In the genomic region with DNA sequence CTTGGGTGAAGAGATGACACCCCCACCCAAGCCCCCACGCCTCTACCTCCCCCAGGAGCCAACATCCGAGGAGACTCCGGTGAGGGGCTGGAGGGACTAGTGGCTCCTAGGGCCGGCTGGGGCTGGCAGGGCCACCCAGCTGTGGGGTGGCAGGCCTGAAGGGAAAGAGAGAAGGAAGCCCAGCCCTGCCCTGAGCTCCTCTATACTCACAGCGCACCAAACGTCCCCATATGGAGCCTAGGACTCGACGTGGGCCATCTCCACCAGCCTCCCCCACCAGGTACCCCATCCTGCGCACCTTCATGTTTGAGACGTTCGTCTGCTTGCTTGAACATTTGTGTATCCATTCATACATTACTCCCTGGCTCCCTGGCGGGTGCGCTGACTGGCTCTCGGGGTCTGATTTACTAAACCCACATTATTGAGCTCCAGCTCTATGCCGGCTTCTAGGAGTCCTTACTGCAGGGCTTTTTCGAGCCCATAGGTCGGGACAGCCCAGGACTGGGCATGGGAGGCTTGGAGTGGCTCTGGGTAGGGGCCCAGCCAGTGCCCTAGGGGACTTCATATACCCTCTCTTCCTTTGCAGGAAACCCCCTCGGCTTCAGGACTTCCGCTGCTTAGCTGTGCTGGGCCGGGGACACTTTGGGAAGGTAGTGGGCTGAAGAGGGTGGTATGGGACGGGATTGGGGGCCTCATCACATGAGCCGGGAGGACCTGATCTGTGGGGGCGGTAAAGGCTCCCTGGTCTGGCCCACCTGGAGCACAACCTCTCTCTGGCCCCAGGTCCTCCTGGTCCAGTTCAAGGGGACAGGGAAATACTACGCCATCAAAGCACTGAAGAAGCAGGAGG, we compare ENCODE assay signal across 18 cellular contexts. TPM values are rescaled to one million over a fixed set of nuclear protein-coding genes. Genes with fewer than 3 reads are reported as not detected.
A peak's percentile ranks its signal among the peaks of the same experiment; 100 is the strongest.
DNase-seq lines count a peak whose midpoint lies in the region; ATAC-seq and TF ChIP-seq lines count a peak whose summit lies in the region.
"Had no signal": no experiment of that assay in that cellular context is flagged by ENCODE, and none has a peak within 500 bp of the region (broad histone marks: within the 10 kb centered on the region; RNA-seq: fewer than 3 reads in every experiment).

No MANE protein-coding gene starts in this region.

- H3K4me1 ChIP-seq in gastrocnemius medialis, result no peaks in the 10 kb centered on the region

- no peak overlapping the region for H3K27ac Mint-ChIP-seq in activated naive CD4-positive, alpha-beta T cell treated with anti-CD3 and anti-CD28 coated beads, Interleukin-2, amount 10 ng/mL, durations not matched to agents 7 days and 5 days
- no peak overlapping the region for H3K27ac Mint-ChIP-seq in CD14-positive monocyte
- no peak overlapping the region for H3K27ac Mint-ChIP-seq in natural killer cell

- no peaks in the 10 kb centered on the region for H3K27me3 Mint-ChIP-seq in activated naive CD4-positive, alpha-beta T cell treated with anti-CD3 and anti-CD28 coated beads, Interleukin-2, amount 10 ng/mL, durations not matched to agents 7 days and 5 days
- peaks cover 0 to 1% (median 0%) of the 10 kb centered on the region in 3 donors for H3K27me3 Mint-ChIP-seq in CD14-positive monocyte (ENCODE audit: low read depth in 3 of 3)
- no peaks in the 10 kb centered on the region for H3K27me3 Mint-ChIP-seq in natural killer cell (ENCODE audit: low read depth in 2 of 2)

- H3K36me3 Mint-ChIP-seq in activated naive CD4-positive, alpha-beta T cell treated with anti-CD3 and anti-CD28 coated beads, Interleukin-2, amount 10 ng/mL, durations not matched to agents 7 days and 5 days, result no peaks in the 10 kb centered on the region
- peaks cover 0 to 2% of the 10 kb centered on the region in 2 donors for H3K36me3 Mint-ChIP-seq in CD14-positive monocyte
- H3K36me3 Mint-ChIP-seq in natural killer cell, result no peaks in the 10 kb centered on the region

- H3K27ac ChIP-seq in coronary artery (no peak overlapping the region), gastrocnemius medialis (no peak overlapping the region)
- H3K27ac ChIP-seq: 22Rv1, PC-9 had no signal

- no peaks in the 10 kb centered on the region for H3K9me3 ChIP-seq in gastrocnemius medialis

- H3K4me3 ChIP-seq in coronary artery (no peak overlapping the region), gastrocnemius medialis (no peak overlapping the region)
- H3K4me3 ChIP-seq: PC-9 had no signal

- in situ Hi-C loops in gastrocnemius medialis (cut with MboI; ENCODE audit: low sequenced_read_pairs in 4 of 4), result no loop called here

- no peaks in the 10 kb centered on the region for H3K36me3 ChIP-seq in gastrocnemius medialis

- ATAC-seq in sciatic nerve (no peak), natural killer cell (no peak), gastrocnemius medialis (no peak)

- no peaks in the 10 kb centered on the region for H3K4me1 Mint-ChIP-seq in activated naive CD4-positive, alpha-beta T cell treated with anti-CD3 and anti-CD28 coated beads, Interleukin-2, amount 10 ng/mL, durations not matched to agents 7 days and 5 days
- H3K4me1 Mint-ChIP-seq in CD14-positive monocyte (no peaks in the 10 kb centered on the region), natural killer cell (no peaks in the 10 kb centered on the region)

- H3K4me3 Mint-ChIP-seq in activated naive CD4-positive, alpha-beta T cell treated with anti-CD3 and anti-CD28 coated beads, Interleukin-2, amount 10 ng/mL, durations not matched to agents 7 days and 5 days, result no peak overlapping the region
- no peak overlapping the region for H3K4me3 Mint-ChIP-seq in CD14-positive monocyte
- no peak overlapping the region for H3K4me3 Mint-ChIP-seq in natural killer cell

- intact Hi-C loops in CD14-positive monocyte (cut with micrococcal nuclease) (no loop called here), sciatic nerve (cut with DNase I) (no loop called here), natural killer cell (cut with micrococcal nuclease) (no loop called here), gastrocnemius medialis (cut with DNase I; ENCODE audit: low total_unique reads) (no loop called here)

- CTCF ChIA-PET in activated naive CD4-positive, alpha-beta T cell treated with anti-CD3 and anti-CD28 coated beads, Interleukin-2, amount 10 ng/mL, durations not matched to agents 7 days and 5 days (lab: Charles Lee), result no interaction called here

- no peak for TF ChIP-seq POLR2A in gastrocnemius medialis (IDR thresholded peaks at IDR 0.05)

- DNase-seq in activated naive CD4-positive, alpha-beta T cell treated with anti-CD3 and anti-CD28 coated beads, Interleukin-2, amount 10 ng/mL, durations not matched to agents 7 days and 5 days, result peak; percentile 9
- DNase-seq in activated naive CD4-positive, alpha-beta T cell treated with Interleukin-2 at 50 U/mL for 16 hours, result no peak
- peak; percentile 33 for DNase-seq in CD14-positive monocyte (ENCODE audit: low spot score)
- DNase-seq in coronary artery (ENCODE audit: low spot score), result peak; percentile 43
- DNase-seq in sciatic nerve (ENCODE audit: low spot score), result peak; percentile 47
- DNase-seq in natural killer cell, result no peak
- no peak for DNase-seq in NCI-H1105 treated with DMSO at 0.1 percent for 48 hours (lab: John Stamatoyannopoulos, UW)
- DNase-seq in gastrocnemius medialis, result no peak
- DNase-seq: C1 segment of cervical spinal cord, DMS153, KG1, NCI-H1092, NCI-H1694, NCI-H446 treated with DMSO at 0.1 percent for 48 hours, NCI-H748 treated with DMSO at 0.1 percent for 48 hours, PC-9, SHP77 had no signal

- no peaks in the 10 kb centered on the region for H3K9me3 Mint-ChIP-seq in activated naive CD4-positive, alpha-beta T cell treated with anti-CD3 and anti-CD28 coated beads, Interleukin-2, amount 10 ng/mL, durations not matched to agents 7 days and 5 days
- H3K9me3 Mint-ChIP-seq in CD14-positive monocyte (peaks cover 0 to 2% (median 0%) of the 10 kb centered on the region in 7 donors), natural killer cell (no peaks in the 10 kb centered on the region)

- H3K27me3 ChIP-seq in gastrocnemius medialis, result no peaks in the 10 kb centered on the region

- no peak for TF ChIP-seq CTCF in CD14-positive monocyte (IDR thresholded peaks at IDR 0.05)
- no peak for TF ChIP-seq CTCF in coronary artery (IDR thresholded peaks at IDR 0.05)
- no peak for TF ChIP-seq CTCF in natural killer cell (IDR thresholded peaks at IDR 0.05)
- no peak for TF ChIP-seq CTCF in gastrocnemius medialis (IDR thresholded peaks at IDR 0.05 in 4 of 5, conservative IDR thresholded peaks at IDR 0.05 in 1 of 5)

RNA-seq across cellular contexts. Expression of gene ZDHHC12, which starts 9.1 kb away (rescaled TPM):
- 10 to 100 TPM; 68.4 to 72.7 TPM for polyA plus RNA-seq in CD14-positive monocyte
- total RNA-seq in sciatic nerve (7.4 TPM), natural killer cell (10 to 100 TPM; 26.1 to 37.1 (median 28.6) TPM), gastrocnemius medialis (10 to 100 TPM in 3 of 4 donors, 1 to 10 TPM in 1; 8.9 to 37.3 (median 31.0) TPM)

RNA-seq across cellular contexts. Expression of gene PKN3, which starts 12.5 kb away (rescaled TPM):
- polyA plus RNA-seq in CD14-positive monocyte, result under 1 TPM; 0.11 to 0.27 TPM
- 9.9 TPM for total RNA-seq in sciatic nerve
- total RNA-seq in natural killer cell, result 1 to 10 TPM; 3.6 to 4.5 (median 3.9) TPM
- total RNA-seq in gastrocnemius medialis, result 1 to 10 TPM; 1.4 to 5.2 (median 3.3) TPM

RNA-seq across cellular contexts. Expression of gene SET, which starts 25.8 kb away (rescaled TPM):
- polyA plus RNA-seq in CD14-positive monocyte, result 100 to 1,000 TPM; 114 to 124 TPM
- 222 TPM for total RNA-seq in sciatic nerve
- total RNA-seq in natural killer cell, result 100 to 1,000 TPM; 331 to 341 (median 334) TPM
- 100 to 1,000 TPM; 102 to 191 (median 170) TPM for total RNA-seq in gastrocnemius medialis

RNA-seq across cellular contexts. Expression of gene ZER1, which starts 56.9 kb away (rescaled TPM):
- polyA plus RNA-seq in CD14-positive monocyte, result 10 to 100 TPM; 16.1 to 25.6 TPM
- total RNA-seq in sciatic nerve, result 40.6 TPM
- total RNA-seq in natural killer cell, result 10 to 100 TPM; 35.0 to 37.4 (median 35.2) TPM
- total RNA-seq in gastrocnemius medialis, result 100 to 1,000 TPM in 3 of 4 donors, 10 to 100 TPM in 1; 63.6 to 115 (median 105) TPM

RNA-seq across cellular contexts. Expression of gene DYNC2I2, which starts 58.2 kb away (rescaled TPM):
- 1 to 10 TPM; 1.5 to 1.9 TPM for polyA plus RNA-seq in CD14-positive monocyte
- total RNA-seq in sciatic nerve (28.4 TPM), natural killer cell (1 to 10 TPM; 5.2 to 6.3 (median 5.5) TPM), gastrocnemius medialis (10 to 100 TPM; 11.4 to 29.1 (median 21.1) TPM)

Comparison
In these comparisons a context has a peak if more than half of its experiments do, and no peak if none do; other contexts are left out.
1. DNase-seq: peak in activated naive CD4-positive, alpha-beta T cell treated with anti-CD3 and anti-CD28 coated beads, Interleukin-2, amount 10 ng/mL, durations not matched to agents 7 days and 5 days (single experiment), CD14-positive monocyte (single experiment), coronary artery (single experiment) and sciatic nerve (single experiment); none in activated naive CD4-positive, alpha-beta T cell treated with Interleukin-2 at 50 U/mL for 16 hours (single experiment), natural killer cell (single experiment), NCI-H1105 treated with DMSO at 0.1 percent for 48 hours (single experiment) and gastrocnemius medialis (0 of 2).